Comparison of ENCODE assay signal across 23 cellular contexts in the genomic region with DNA sequence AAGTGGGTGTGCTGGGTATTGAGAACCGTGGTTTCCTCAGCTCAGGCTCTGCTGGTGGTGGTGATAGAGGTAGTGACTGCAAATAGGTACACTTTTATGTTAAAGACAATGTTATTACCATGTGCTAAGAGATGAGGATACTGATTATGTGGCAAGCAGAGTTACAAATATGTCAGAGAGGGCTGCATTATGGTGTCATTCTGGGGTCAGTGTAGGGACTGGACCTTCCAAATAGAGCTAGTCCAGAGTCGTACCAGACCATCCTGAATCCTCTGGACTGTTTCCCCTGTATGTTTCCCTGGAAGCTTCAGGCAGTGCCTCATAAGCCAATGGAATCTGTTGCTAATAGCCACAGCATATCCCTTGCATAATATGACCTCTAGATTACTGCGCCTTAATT. TPM values are rescaled to one million over a fixed set of nuclear protein-coding genes. Genes with fewer than 3 reads are reported as not detected.
DNase-seq lines count a peak whose midpoint lies in the region; ATAC-seq, FAIRE-seq and TF ChIP-seq lines count a peak whose summit lies in the region.
"Had no signal": no experiment of that assay in that cellular context is flagged by ENCODE, and none has a peak within 500 bp of the region (broad histone marks: within the 10 kb centered on the region; RNA-seq: fewer than 3 reads in every experiment).

A gene (minus strand): TSS at position 101 of the 400 bp plus-strand sequence. CDS start 119 bp downstream, outside the sequence.

- no peak for TF ChIP-seq POLR2A in GM12891 (IDR thresholded peaks at IDR 0.05; ENCODE audit: low read depth, low read length)

- no peak within 1 kb of the TSS for H3K4me3 ChIP-seq in astrocyte (ENCODE audit: insufficient read depth, low read depth, low read length)
- H3K4me3 ChIP-seq: BLaER1 had no signal

- H3K4me2 ChIP-seq in astrocyte (ENCODE audit: low read length): no peak within 1 kb of the TSS
- H3K4me2 ChIP-seq: BLaER1 had no signal

- DNase-seq in activated T-cell treated with anti-CD3 and anti-CD28 coated beads, Interleukin-2, amount 50 U/mL, for 24 hours: no peak
- no peak for DNase-seq in activated T-cell treated with anti-CD3 and anti-CD28 coated beads, Interleukin-2, amount 50 U/mL, for 1 hour
- no peak for DNase-seq in GM12891 (ENCODE audit: insufficient read length, low spot score)
- no peak for DNase-seq in astrocyte (ENCODE audit: low read depth)
- no peak for DNase-seq in neural crest cell (ENCODE audit: low read depth, low spot score)
- no peak for DNase-seq in NCI-H128 (lab: John Stamatoyannopoulos, UW; ENCODE audit: unreplicated experiment)
- no peak for DNase-seq in glutamatergic neuron
- DNase-seq in natural killer cell: no peak
- DNase-seq: DMS 273 treated with DMSO at 0.1 percent for 48 hours; GF-D8; NCI-H1105 treated with DMSO at 0.1 percent for 48 hours; NCI-H187; NCI-H526 treated with DMSO at 0.1 percent for 48 hours; NK-92 treated with Interleukin-12 subunit alpha and Interleukin-12 subunit beta, amount 100 ng/mL, for 24 hours; SHP77 treated with DMSO at 0.1 percent for 48 hours had no signal

- no peak for ATAC-seq in natural killer cell

- H4K20me1 ChIP-seq in astrocyte (ENCODE audit: insufficient read depth, low read length): no peaks in the 10 kb centered on the region

- intact Hi-C loops in natural killer cell (cut with micrococcal nuclease): no loop called here

- H3K4me1 Mint-ChIP-seq in activated T-cell treated with anti-CD3 and anti-CD28 coated beads, Interleukin-2, amount 50 U/mL, for 24 hours (ENCODE audit: low read depth): peaks cover 40% of the 10 kb centered on the region
- peaks cover 21% of the 10 kb centered on the region for H3K4me1 Mint-ChIP-seq in astrocyte (ENCODE audit: low read depth, unreplicated experiment)
- peaks cover 17% of the 10 kb centered on the region for H3K4me1 Mint-ChIP-seq in neural crest cell
- H3K4me1 Mint-ChIP-seq in glutamatergic neuron (ENCODE audit: low read depth, unreplicated experiment): peaks cover 2% of the 10 kb centered on the region
- H3K4me1 Mint-ChIP-seq in natural killer cell: peaks cover 7 to 12% of the 10 kb centered on the region in 2 donors

- peaks cover 7% of the 10 kb centered on the region for H3K36me3 ChIP-seq in astrocyte (ENCODE audit: insufficient read depth, low read length)

- no peak within 1 kb of the TSS for H2AFZ ChIP-seq in astrocyte (ENCODE audit: low read depth, low read length)

- H3K79me2 ChIP-seq in astrocyte (ENCODE audit: insufficient read depth, low read length): peaks cover 84% of the 10 kb centered on the region

- no peak within 1 kb of the TSS for H3K9ac ChIP-seq in astrocyte (ENCODE audit: low read length)
- H3K9ac ChIP-seq: BLaER1 had no signal

- TF ChIP-seq CTCF in astrocyte (IDR thresholded peaks at IDR 0.05; ENCODE audit: insufficient read depth, low read depth, low read length): no peak
- no peak for TF ChIP-seq CTCF in neural crest cell (conservative IDR thresholded peaks at IDR 0.05)
- no peak for TF ChIP-seq CTCF in glutamatergic neuron (IDR thresholded peaks at IDR 0.05; ENCODE audit: partially characterized antibody, unreplicated experiment)
- TF ChIP-seq CTCF in natural killer cell (IDR thresholded peaks at IDR 0.05): no peak

- H3K27ac Mint-ChIP-seq in activated T-cell treated with anti-CD3 and anti-CD28 coated beads, Interleukin-2, amount 50 U/mL, for 24 hours: peak within 1 kb of the TSS; percentile 12
- H3K27ac Mint-ChIP-seq in astrocyte (ENCODE audit: unreplicated experiment) (peak within 1 kb of the TSS; percentile 59), neural crest cell (ENCODE audit: unreplicated experiment) (no peak within 1 kb of the TSS), glutamatergic neuron (ENCODE audit: unreplicated experiment) (no peak within 1 kb of the TSS), natural killer cell (peak within 1 kb of the TSS in 1 of 2 donors; percentile 39)

- H3K4me3 Mint-ChIP-seq in activated T-cell treated with anti-CD3 and anti-CD28 coated beads, Interleukin-2, amount 50 U/mL, for 24 hours: no peak within 1 kb of the TSS
- peak within 1 kb of the TSS; percentile 28 for H3K4me3 Mint-ChIP-seq in astrocyte (ENCODE audit: unreplicated experiment)
- H3K4me3 Mint-ChIP-seq in neural crest cell: peak within 1 kb of the TSS; percentile 76
- H3K4me3 Mint-ChIP-seq in glutamatergic neuron (ENCODE audit: unreplicated experiment): no peak within 1 kb of the TSS
- no peak within 1 kb of the TSS for H3K4me3 Mint-ChIP-seq in natural killer cell

- no peak within 1 kb of the TSS for H3K27ac ChIP-seq in astrocyte (ENCODE audit: low read depth, low read length)
- H3K27ac ChIP-seq: BLaER1 had no signal

- no peaks in the 10 kb centered on the region for H3K27me3 ChIP-seq in astrocyte (ENCODE audit: insufficient read depth, low read length)
- H3K27me3 ChIP-seq: BLaER1 had no signal

- FAIRE-seq in GM12891 (lab: Jason Lieb, UNC): peak; percentile 33
- no peak for FAIRE-seq in astrocyte (lab: Jason Lieb, UNC)
- FAIRE-seq: A204.1, GM12892, H54 had no signal

- H3K27me3 Mint-ChIP-seq in activated T-cell treated with anti-CD3 and anti-CD28 coated beads, Interleukin-2, amount 50 U/mL, for 24 hours: no peaks in the 10 kb centered on the region
- H3K27me3 Mint-ChIP-seq in astrocyte (ENCODE audit: low read depth, unreplicated experiment): no peaks in the 10 kb centered on the region
- H3K27me3 Mint-ChIP-seq in neural crest cell (ENCODE audit: low read depth): no peaks in the 10 kb centered on the region
- peaks cover 7% of the 10 kb centered on the region for H3K27me3 Mint-ChIP-seq in glutamatergic neuron (ENCODE audit: unreplicated experiment)
- no peaks in the 10 kb centered on the region for H3K27me3 Mint-ChIP-seq in natural killer cell (ENCODE audit: low read depth in 2 of 2)

- no peaks in the 10 kb centered on the region for H3K4me1 ChIP-seq in astrocyte (ENCODE audit: insufficient read depth, low read length)

- peaks cover 55% of the 10 kb centered on the region for H3K36me3 Mint-ChIP-seq in activated T-cell treated with anti-CD3 and anti-CD28 coated beads, Interleukin-2, amount 50 U/mL, for 24 hours (ENCODE audit: low read depth)
- H3K36me3 Mint-ChIP-seq in astrocyte (ENCODE audit: low read depth, unreplicated experiment) (peaks cover 7% of the 10 kb centered on the region), neural crest cell (ENCODE audit: low read depth) (no peaks in the 10 kb centered on the region), glutamatergic neuron (ENCODE audit: unreplicated experiment) (no peaks in the 10 kb centered on the region), natural killer cell (no peaks in the 10 kb centered on the region)

- no peaks in the 10 kb centered on the region for H3K9me3 Mint-ChIP-seq in activated T-cell treated with anti-CD3 and anti-CD28 coated beads, Interleukin-2, amount 50 U/mL, for 24 hours
- H3K9me3 Mint-ChIP-seq in astrocyte (ENCODE audit: unreplicated experiment): no peaks in the 10 kb centered on the region
- no peaks in the 10 kb centered on the region for H3K9me3 Mint-ChIP-seq in neural crest cell
- peaks cover 6% of the 10 kb centered on the region for H3K9me3 Mint-ChIP-seq in glutamatergic neuron (ENCODE audit: unreplicated experiment)
- H3K9me3 Mint-ChIP-seq in natural killer cell: no peaks in the 10 kb centered on the region

- no peaks in the 10 kb centered on the region for H3K9me3 ChIP-seq in astrocyte (ENCODE audit: insufficient read depth, low read depth, low read length)
- H3K9me3 ChIP-seq: BLaER1 had no signal

TF ChIP-seq in GM12891, 5 proteins besides CTCF, POLR2A, EP300 and RAD21:
- TF ChIP-seq TAF1 (IDR thresholded peaks at IDR 0.05; ENCODE audit: low read depth, low read length) (no peak), POU2F2 (IDR thresholded peaks at IDR 0.05; ENCODE audit: low read depth, low read length) (no peak), PAX5 (IDR thresholded peaks at IDR 0.05; ENCODE audit: insufficient read depth, low read length, severe bottlenecking) (no peak), SPI1 (IDR thresholded peaks at IDR 0.05; ENCODE audit: low read depth, low read length) (no peak), POLR2AphosphoS5 (IDR thresholded peaks at IDR 0.05; ENCODE audit: low read depth, low read length) (no peak)

RNA-seq across cellular contexts. Expression of the gene that starts here (rescaled TPM):
- 0.08 TPM for polyA plus RNA-seq in GM12891 (2012; ENCODE audit: low read depth, missing spikeins)
- total RNA-seq in astrocyte (not detected in 2 replicates), neural crest cell (not detected in 2 replicates), glutamatergic neuron (ENCODE audit: unreplicated experiment) (not detected), natural killer cell (not detected)
- total RNA-seq: Daoy, HT-29, LHCN-M2, OCI-LY7 had no signal

Comparison
In these comparisons a context has a peak if more than half of its experiments do, and no peak if none do; other contexts are left out.
1. H3K27ac Mint-ChIP-seq: peak in activated T-cell treated with anti-CD3 and anti-CD28 coated beads, Interleukin-2, amount 50 U/mL, for 24 hours (single experiment) and astrocyte (single experiment); none in neural crest cell (single experiment) and glutamatergic neuron (single experiment).
2. H3K4me3 Mint-ChIP-seq: peak in astrocyte (single experiment) and neural crest cell (single experiment); none in activated T-cell treated with anti-CD3 and anti-CD28 coated beads, Interleukin-2, amount 50 U/mL, for 24 hours (single experiment), glutamatergic neuron (single experiment) and natural killer cell (single experiment).